In the genomic region with DNA sequence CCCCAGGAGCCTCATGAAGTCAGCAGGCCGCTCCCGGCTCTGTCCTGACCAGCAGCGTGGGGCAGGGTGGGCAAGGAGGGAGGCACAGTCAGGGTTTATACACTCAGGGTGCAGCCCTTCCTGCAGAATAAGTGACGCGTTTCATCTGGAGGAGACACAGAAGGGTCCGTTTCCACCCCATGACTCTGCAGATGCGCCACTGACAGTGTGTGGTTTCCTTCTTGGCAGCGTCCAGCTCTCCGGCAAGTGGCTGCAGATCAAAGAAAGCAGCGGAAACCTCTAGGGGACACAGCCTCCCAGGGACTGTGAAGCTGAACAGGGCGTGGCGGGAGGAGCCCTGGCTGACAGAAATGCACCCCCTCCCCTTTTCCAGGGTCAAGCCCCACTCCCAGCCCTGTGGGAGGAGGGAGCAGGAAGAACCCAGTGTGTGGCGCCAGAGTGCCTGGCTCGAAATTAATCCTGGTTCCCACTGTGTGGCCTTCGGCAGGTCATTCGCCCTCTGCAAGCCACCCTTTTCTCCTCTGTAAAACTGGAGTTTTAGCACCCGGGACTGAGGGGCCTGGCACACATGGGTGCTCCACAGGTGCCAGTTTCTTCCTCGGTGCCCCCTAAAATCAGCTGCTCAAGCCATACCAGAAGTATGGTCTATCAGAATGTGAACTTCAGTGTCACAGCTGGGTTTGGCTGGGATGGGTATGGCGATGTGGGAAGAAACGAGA, we compare ENCODE assay signal across 8 cellular contexts. TPM values are rescaled to one million over a fixed set of nuclear protein-coding genes. Genes with fewer than 3 reads are reported as not detected.
A peak's percentile ranks its signal among the peaks of the same experiment; 100 is the strongest.
DNase-seq lines count a peak whose midpoint lies in the region; ATAC-seq, FAIRE-seq and TF ChIP-seq lines count a peak whose summit lies in the region.
"Had no signal": no experiment of that assay in that cellular context is flagged by ENCODE, and none has a peak within 500 bp of the region (broad histone marks: within the 10 kb centered on the region; RNA-seq: fewer than 3 reads in every experiment).

No MANE protein-coding gene starts in this region.

- H3K36me3 ChIP-seq in HepG2 (replicated peaks in 1 of 2; ENCODE audit: control insufficient read depth in 1 of 2, insufficient read depth in 2 of 2, low read length in 2 of 2) (no peaks in the 10 kb centered on the region), tibial nerve (no peaks in the 10 kb centered on the region)

- H3K4me3 ChIP-seq in HepG2 (replicated peaks in 1 of 3; ENCODE audit: insufficient read depth in 1 of 3, low read depth in 2 of 3, low read length in 3 of 3) (peak overlapping the region; percentile 38 to 69 (median 52); a peak in 5 of 6 replicates), tibial nerve (peak overlapping the region in 2 of 4 donors; percentile 12 to 15)

- POLR2A ChIA-PET in HepG2 (lab: Yijun Ruan, JAX), result interaction anchor here (0.5 to 7.5 kb wide), 28 partner anchors 9 to 633 kb away, joined by 3 to 215 read pairs (median 5); a partner anchor contains a TSS

- H4K20me1 ChIP-seq in HepG2 (ENCODE audit: insufficient read depth, low read length), result no peaks in the 10 kb centered on the region

- TF ChIP-seq POLR2A in HepG2 (IDR thresholded peaks at IDR 0.05; ENCODE audit: insufficient read depth in 1 of 2, low read depth in 2 of 2, low read length in 2 of 2) (peak; percentile 57 to 79; a peak in 2 of 4 replicates), tibial nerve (IDR thresholded peaks at IDR 0.05) (no peak)

- H3K4me2 ChIP-seq in HepG2 (ENCODE audit: low read depth, low read length), result peak overlapping the region; percentile 77

- TF ChIP-seq EP300 in HepG2 (IDR thresholded peaks at IDR 0.05; ENCODE audit: low read depth in 2 of 2, low read length in 2 of 2), result peak in 1 of 2 experiments; percentile 62; a peak in 2 of 4 replicates
- TF ChIP-seq EP300 in HepG2 (CRISPR knock-in tag; IDR thresholded peaks at IDR 0.05; ENCODE audit: borderline replicate concordance), result peak; percentile 42; the same call in 1 of the 2 replicates
- no peak for TF ChIP-seq EP300 in tibial nerve (IDR thresholded peaks at IDR 0.05)

- FAIRE-seq in HepG2 (lab: Jason Lieb, UNC), result peak; percentile 97
- FAIRE-seq: islet of Langerhans had no signal

- TF ChIP-seq RAD21 in HepG2 (CRISPR knock-in tag; IDR thresholded peaks at IDR 0.05), result peak; percentile 90

- no TSS peak for BruUV-seq in HepG2 (replicated peaks; lab: Mats Ljungman, UMichigan)

- DNase-seq in NOMO-1 treated with dmso at 0.1 percent for 144 hours (lab: John Stamatoyannopoulos, UW; ENCODE audit: unreplicated experiment) (peak; percentile 68), HepG2 (ENCODE audit: low spot score) (peak; percentile 94), tibial nerve (ENCODE audit: low spot score in 2 of 2) (peak; percentile 23), DMS53 treated with DMSO at 0.1 percent for 48 hours (lab: John Stamatoyannopoulos, UW; ENCODE audit: unreplicated experiment) (no peak), NCI-H510A (lab: John Stamatoyannopoulos, UW) (no peak)
- DNase-seq in central memory CD4-positive, alpha-beta T cell, result peak; percentile 30

- WGBS in HepG2 (ENCODE audit: low lambda C conversion rate), result under 1% methylated on average over 11 of the region's 20 CpGs
- WGBS in tibial nerve, 2 donors, result 31 to 32% methylated on average over 17 to 20 of the region's 20 CpGs

- ATAC-seq in GM18907 (IDR thresholded peaks at IDR 0.05; ENCODE audit: unreplicated experiment) (peak; percentile 65), HepG2 (peak; percentile 79)

- H2AFZ ChIP-seq in HepG2 (ENCODE audit: low read length), result no peak overlapping the region

- H3K27me3 ChIP-seq in HepG2 (ENCODE audit: control insufficient read depth in 1 of 2, insufficient read depth in 2 of 2, low read length in 2 of 2) (no peaks in the 10 kb centered on the region), tibial nerve (no peaks in the 10 kb centered on the region)

- intact Hi-C loops in HepG2 (cut with micrococcal nuclease; ENCODE audit: unreplicated experiment), result loop anchor here (2.0 to 5.0 kb wide), 3 partner anchors 16 to 94 kb away; a partner anchor contains a TSS

- no peaks in the 10 kb centered on the region for H3K79me2 ChIP-seq in HepG2 (ENCODE audit: insufficient read depth, low read length)

- in situ Hi-C loops in HepG2 (cut with HindIII; ENCODE audit: extremely low pct_ligation_motif_present, low pct_unique_long_range_greater_than_20kb), result no loop called here

- H3K9ac ChIP-seq in HepG2 (ENCODE audit: insufficient read depth, low read depth, low read length), result peak overlapping the region; percentile 86

- H3K4me1 ChIP-seq in HepG2 (ENCODE audit: insufficient read depth, low read length) (peaks cover 57% of the 10 kb centered on the region), tibial nerve (peaks cover 0 to 33% (median 24%) of the 10 kb centered on the region in 4 donors)

- H3K27ac ChIP-seq in HepG2 (ENCODE audit: extremely low read length, insufficient read depth, low read length) (peak overlapping the region; percentile 99), tibial nerve (peak overlapping the region in 3 of 4 donors; percentile 36 to 51 (median 40))

- H3K9me3 ChIP-seq in HepG2 (ENCODE audit: low read length), result peaks cover 11% of the 10 kb centered on the region
- peaks cover 0 to 7% (median 0%) of the 10 kb centered on the region in 4 donors for H3K9me3 ChIP-seq in tibial nerve

- CTCF ChIA-PET in HepG2 (lab: Yijun Ruan, JAX; ENCODE audit: low intra/inter-chr PET ratio, low total read pairs), result interaction anchor here (2.4 to 3.7 kb wide), 2 partner anchors 17 to 25 kb away, joined by 6 to 12 read pairs; a partner anchor contains a TSS

- TF ChIP-seq CTCF in HepG2 (CRISPR knock-in tag; IDR thresholded peaks at IDR 0.05), result peak; percentile 91
- peak in 3 of 5 experiments; percentile 14 to 21 (median 21) for TF ChIP-seq CTCF in tibial nerve (IDR thresholded peaks at IDR 0.05)

TF ChIP-seq in HepG2, 621 proteins besides CTCF, POLR2A, EP300 and RAD21 (continues in another document):
- TF ChIP-seq TBL1XR1 (IDR thresholded peaks at IDR 0.05; ENCODE audit: borderline replicate concordance, low read length, partially characterized antibody) (no peak), ZMAT3 (CRISPR knock-in tag; conservative IDR thresholded peaks at IDR 0.05) (peak; percentile 45; the same call in 1 of the 2 replicates), ZNF589 (CRISPR knock-in tag; conservative IDR thresholded peaks at IDR 0.05) (no peak), PHF21A (CRISPR knock-in tag; IDR thresholded peaks at IDR 0.05) (peak; percentile 85), ZNF878 (CRISPR knock-in tag; IDR thresholded peaks at IDR 0.05) (0 out of 2 replicates have a peak, but pooled peaks have one; percentile 22), ZNF547 (CRISPR knock-in tag; IDR thresholded peaks at IDR 0.05) (no peak), ZNF205 (CRISPR knock-in tag; IDR thresholded peaks at IDR 0.05) (0 out of 2 replicates have a peak, but pooled peaks have one; percentile 44), IRF2 (CRISPR knock-in tag; IDR thresholded peaks at IDR 0.05) (peak; percentile 71; the same call in 1 of the 2 replicates), ATF7-NPFF (CRISPR knock-in tag; IDR thresholded peaks at IDR 0.05; ENCODE audit: low read depth) (peak; percentile 70)
- TF ChIP-seq, protein P1, sequence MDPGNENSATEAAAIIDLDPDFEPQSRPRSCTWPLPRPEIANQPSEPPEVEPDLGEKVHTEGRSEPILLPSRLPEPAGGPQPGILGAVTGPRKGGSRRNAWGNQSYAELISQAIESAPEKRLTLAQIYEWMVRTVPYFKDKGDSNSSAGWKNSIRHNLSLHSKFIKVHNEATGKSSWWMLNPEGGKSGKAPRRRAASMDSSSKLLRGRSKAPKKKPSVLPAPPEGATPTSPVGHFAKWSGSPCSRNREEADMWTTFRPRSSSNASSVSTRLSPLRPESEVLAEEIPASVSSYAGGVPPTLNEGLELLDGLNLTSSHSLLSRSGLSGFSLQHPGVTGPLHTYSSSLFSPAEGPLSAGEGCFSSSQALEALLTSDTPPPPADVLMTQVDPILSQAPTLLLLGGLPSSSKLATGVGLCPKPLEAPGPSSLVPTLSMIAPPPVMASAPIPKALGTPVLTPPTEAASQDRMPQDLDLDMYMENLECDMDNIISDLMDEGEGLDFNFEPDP (CRISPR knock-in tag; conservative IDR thresholded peaks at IDR 0.05), result no peak
- TF ChIP-seq, protein P2, sequence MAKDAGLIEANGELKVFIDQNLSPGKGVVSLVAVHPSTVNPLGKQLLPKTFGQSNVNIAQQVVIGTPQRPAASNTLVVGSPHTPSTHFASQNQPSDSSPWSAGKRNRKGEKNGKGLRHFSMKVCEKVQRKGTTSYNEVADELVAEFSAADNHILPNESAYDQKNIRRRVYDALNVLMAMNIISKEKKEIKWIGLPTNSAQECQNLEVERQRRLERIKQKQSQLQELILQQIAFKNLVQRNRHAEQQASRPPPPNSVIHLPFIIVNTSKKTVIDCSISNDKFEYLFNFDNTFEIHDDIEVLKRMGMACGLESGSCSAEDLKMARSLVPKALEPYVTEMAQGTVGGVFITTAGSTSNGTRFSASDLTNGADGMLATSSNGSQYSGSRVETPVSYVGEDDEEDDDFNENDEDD (CRISPR knock-in tag; IDR thresholded peaks at IDR 0.05; ENCODE audit: borderline replicate concordance), result peak; percentile 42; the same call in 1 of the 2 replicates

RNA-seq across cellular contexts. Expression of a gene that starts 17.3 kb away (rescaled TPM):
- total RNA-seq in HepG2 (2016; rRNA removed; fragmentation: Illumina TruSeq; extraction: Trizol), result 46.5 and 53.3 TPM in 2 replicates
- 65.4 and 73.2 TPM in 2 replicates for total RNA-seq in HepG2 (2016; cell fraction: cytosol; rRNA removed; fragmentation: Illumina TruSeq; extraction: Trizol; ENCODE audit: low read depth)
- 45.9 and 47.6 TPM in 2 replicates for total RNA-seq in HepG2 (2016; cell fraction: insoluble cytoplasmic fraction; rRNA removed; fragmentation: Illumina TruSeq; extraction: Trizol)
- total RNA-seq in HepG2 (2016; cell fraction: membrane; rRNA removed; fragmentation: Illumina TruSeq; extraction: Trizol), result 39.0 and 41.3 TPM in 2 replicates
- 38.2 and 42.5 TPM in 2 replicates for total RNA-seq in HepG2 (2016; cell fraction: nucleus; rRNA removed; fragmentation: Illumina TruSeq; extraction: Trizol)
- 29.5 and 31.8 TPM in 2 replicates for polyA plus RNA-seq in HepG2 (2011; rRNA removed)
- polyA plus RNA-seq in HepG2 (2011; cell fraction: cytosol; rRNA removed), result 29.0 and 31.7 TPM in 2 replicates
- 29.6 and 30.6 TPM in 2 replicates for polyA plus RNA-seq in HepG2 (2011; cell fraction: nucleus; rRNA removed)
- polyA plus RNA-seq in HepG2 (2012), result 31.1 and 34.7 TPM in 2 replicates
- 5.0 TPM in 2 replicates for polyA plus RNA-seq in HepG2 (2016; cell fraction: cytosol; fragmentation: Illumina TruSeq; extraction: Trizol; ENCODE audit: low read depth)
- 34.0 and 38.1 TPM in 2 replicates for polyA plus RNA-seq in HepG2 (2016; cell fraction: insoluble cytoplasmic fraction; fragmentation: Illumina TruSeq; extraction: Trizol; ENCODE audit: low read depth)
- polyA plus RNA-seq in HepG2 (2016; cell fraction: membrane; fragmentation: Illumina TruSeq; extraction: Trizol; ENCODE audit: low read depth), result 15.8 and 17.3 TPM in 2 replicates
- polyA plus RNA-seq in HepG2 (2016; cell fraction: nucleus; fragmentation: Illumina TruSeq; extraction: Trizol; ENCODE audit: insufficient read depth, low read depth), result 42.2 and 45.1 TPM in 2 replicates
- polyA minus RNA-seq in HepG2 (2011; rRNA and poly(A)+ RNA removed; ENCODE audit: low replicate concordance), result 34.1 and 63.3 TPM in 2 replicates
- polyA minus RNA-seq in HepG2 (2011; cell fraction: cytosol; rRNA and poly(A)+ RNA removed), result 21.7 and 28.5 TPM in 2 replicates
- polyA minus RNA-seq in HepG2 (2011; cell fraction: nucleus; rRNA and poly(A)+ RNA removed), result 25.8 and 31.3 TPM in 2 replicates
- total RNA-seq in tibial nerve, result 10 to 100 TPM; 46.9 to 65.7 (median 51.3) TPM

Comparison
In these comparisons a context has a peak if more than half of its experiments do, and no peak if none do; other contexts are left out.
1. DNase-seq: peak in NOMO-1 treated with dmso at 0.1 percent for 144 hours (single experiment), central memory CD4-positive, alpha-beta T cell (single experiment), HepG2 (single experiment) and tibial nerve (2 of 2); none in DMS53 treated with DMSO at 0.1 percent for 48 hours (single experiment) and NCI-H510A (single experiment).
2. POLR2A ChIP-seq: peak in HepG2 (2 of 2); none in tibial nerve (0 of 2).